30 cellular contexts compared by ENCODE assay signal in the genomic region with DNA sequence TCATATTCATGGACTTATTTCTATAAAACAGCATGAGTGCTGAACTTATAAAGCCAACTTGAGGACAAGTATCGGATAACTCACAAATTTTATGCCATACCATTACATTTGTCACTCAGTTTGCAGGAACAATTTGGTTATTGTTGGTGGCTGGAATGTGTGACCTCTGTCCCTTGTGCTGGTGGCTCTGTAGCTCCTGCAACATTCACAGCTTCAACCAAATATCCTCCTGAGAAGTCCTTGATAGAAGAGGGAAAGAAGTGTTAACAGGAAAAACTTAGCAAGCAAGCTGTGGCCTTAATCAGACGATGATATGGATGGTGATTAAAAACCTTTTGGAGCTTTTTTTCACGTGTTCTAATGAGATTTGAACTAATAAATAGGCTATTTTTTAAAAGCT.
"Had no signal": no experiment of that assay in that cellular context is flagged by ENCODE, and none has a peak within 500 bp of the region (broad histone marks: within the 10 kb centered on the region; RNA-seq: fewer than 3 reads in every experiment).

No MANE protein-coding gene starts in this region.

- H3K36me3 Mint-ChIP-seq: activated CD4-positive, alpha-beta memory T cell treated with anti-CD3 and anti-CD28 coated beads for 36 hours; activated CD8-positive, alpha-beta memory T cell treated with anti-CD3 and anti-CD28 coated beads, Interleukin-2, amount 10 ng/mL, durations not matched to agents 7 days and 5 days; activated naive CD4-positive, alpha-beta T cell treated with anti-CD3 and anti-CD28 coated beads, Interleukin-2, amount 10 ng/mL, durations not matched to agents 7 days and 5 days; activated naive CD4-positive, alpha-beta T cell treated with anti-CD3 and anti-CD28 coated beads, Interleukin-2, amount 50 U/mL, for 72 hours; activated naive CD8-positive, alpha-beta T cell treated with anti-CD3 and anti-CD28 coated beads, Interleukin-2, amount 10 ng/mL, durations not matched to agents 7 days and 5 days had no signal

- H3K27ac Mint-ChIP-seq: activated CD4-positive, alpha-beta memory T cell treated with anti-CD3 and anti-CD28 coated beads for 36 hours; activated CD4-positive, alpha-beta T cell treated with anti-CD3 and anti-CD28 coated beads for 36 hours; activated CD4-positive, alpha-beta T cell treated with anti-CD3 and anti-CD28 coated beads, Interleukin-2, amount 10 ng/mL, durations not matched to agents 24 days and 14 days; activated CD8-positive, alpha-beta memory T cell treated with anti-CD3 and anti-CD28 coated beads, Interleukin-2, amount 10 ng/mL, durations not matched to agents 7 days and 5 days; activated CD8-positive, alpha-beta T cell treated with anti-CD3 and anti-CD28 coated beads, Interleukin-2, amount 10 ng/mL, durations not matched to agents 7 days and 5 days; activated naive CD4-positive, alpha-beta T cell treated with anti-CD3 and anti-CD28 coated beads, Interleukin-2, amount 10 ng/mL, durations not matched to agents 7 days and 5 days; activated naive CD4-positive, alpha-beta T cell treated with anti-CD3 and anti-CD28 coated beads, Interleukin-2, amount 50 U/mL, for 72 hours; activated naive CD8-positive, alpha-beta T cell treated with anti-CD3 and anti-CD28 coated beads, Interleukin-2, amount 10 ng/mL, durations not matched to agents 7 days and 5 days; activated T-helper 1 cell treated with anti-CD3 and anti-CD28 coated beads, Interleukin-12 subunit alpha, Interleukin-12 subunit beta, Interleukin-2, Interleukin-4 antibody, amounts not matched to agents 30 ng/mL and 10 ng/mL and 1 ng/mL, durations not matched to agents 14 hours and 24 hours and 36 hours; endodermal cell had no signal

- H3K4me3 ChIP-seq: ascending aorta, breast epithelium, cardiac muscle cell, colonic mucosa had no signal

- H3K27me3 ChIP-seq: ascending aorta, breast epithelium, cardiac muscle cell, colonic mucosa had no signal

- H3K4me1 Mint-ChIP-seq: activated CD4-positive, alpha-beta T cell treated with anti-CD3 and anti-CD28 coated beads for 36 hours; activated CD4-positive, alpha-beta T cell treated with anti-CD3 and anti-CD28 coated beads, Interleukin-2, amount 10 ng/mL, durations not matched to agents 24 days and 14 days; activated CD8-positive, alpha-beta memory T cell treated with anti-CD3 and anti-CD28 coated beads, Interleukin-2, amount 10 ng/mL, durations not matched to agents 7 days and 5 days; activated naive CD4-positive, alpha-beta T cell treated with anti-CD3 and anti-CD28 coated beads, Interleukin-2, amount 10 ng/mL, durations not matched to agents 7 days and 5 days; activated naive CD8-positive, alpha-beta T cell treated with anti-CD3 and anti-CD28 coated beads, Interleukin-2, amount 10 ng/mL, durations not matched to agents 7 days and 5 days had no signal

- H3K9me3 ChIP-seq: ascending aorta, breast epithelium, colonic mucosa had no signal

- H3K4me1 ChIP-seq: ascending aorta, breast epithelium, colonic mucosa had no signal

- DNase-seq: activated CD4-positive, alpha-beta memory T cell treated with anti-CD3 and anti-CD28 coated beads for 36 hours; activated CD4-positive, alpha-beta T cell treated with anti-CD3 and anti-CD28 coated beads for 36 hours; activated CD4-positive, alpha-beta T cell treated with anti-CD3 and anti-CD28 coated beads, Interleukin-2, amount 10 ng/mL, durations not matched to agents 24 days and 14 days; activated CD4-positive, CD25-positive, alpha-beta regulatory T cell; activated CD4-positive, CD25-positive, alpha-beta regulatory T cell treated with anti-CD3 and anti-CD28 coated beads, Interleukin-2, amount 50 U/mL, for 72 hours; activated CD8-positive, alpha-beta memory T cell treated with anti-CD3 and anti-CD28 coated beads, Interleukin-2, amount 10 ng/mL, durations not matched to agents 7 days and 5 days; activated CD8-positive, alpha-beta memory T cell treated with anti-CD3 and anti-CD28 coated beads, Interleukin-2, amount 50 U/mL, for 4 hours; activated CD8-positive, alpha-beta T cell treated with anti-CD3 and anti-CD28 coated beads, Interleukin-2, amount 10 ng/mL, durations not matched to agents 7 days and 5 days; activated gamma-delta T cell; activated naive CD4-positive, alpha-beta T cell; activated naive CD4-positive, alpha-beta T cell treated with anti-CD3 and anti-CD28 coated beads, Interleukin-2, amount 10 ng/mL, durations not matched to agents 7 days and 5 days; activated naive CD8-positive, alpha-beta T cell treated with anti-CD3 and anti-CD28 coated beads, Interleukin-2, amount 10 ng/mL, durations not matched to agents 7 days and 5 days; activated T-cell treated with anti-CD3 and anti-CD28 coated beads, Interleukin-2, amount 50 U/mL, for 1 hour; activated T-cell treated with anti-CD3 and anti-CD28 coated beads, Interleukin-2, amount 50 U/mL, for 48 hours; central memory CD4-positive, alpha-beta T cell; cerebellar nuclear complex; colonic mucosa; effector CD8-positive, alpha-beta T cell; endodermal cell; foreskin fibroblast; head of caudate nucleus; T-helper 2 cell had no signal

- H3K27ac ChIP-seq: ascending aorta, breast epithelium, cardiac muscle cell, colonic mucosa had no signal

- ATAC-seq: activated CD4-positive, alpha-beta T cell treated with anti-CD3 and anti-CD28 coated beads for 36 hours; activated CD8-positive, alpha-beta memory T cell treated with anti-CD3 and anti-CD28 coated beads, Interleukin-2, amount 10 ng/mL, durations not matched to agents 7 days and 5 days; activated CD8-positive, alpha-beta T cell treated with anti-CD3 and anti-CD28 coated beads, Interleukin-2, amount 10 ng/mL, durations not matched to agents 7 days and 5 days; activated naive CD4-positive, alpha-beta T cell treated with anti-CD3 and anti-CD28 coated beads, Interleukin-2, amount 50 U/mL, for 72 hours; esophagus mucosa had no signal

- H3K27me3 Mint-ChIP-seq: activated CD4-positive, alpha-beta memory T cell treated with anti-CD3 and anti-CD28 coated beads for 36 hours; activated CD4-positive, alpha-beta T cell treated with anti-CD3 and anti-CD28 coated beads for 36 hours; activated naive CD8-positive, alpha-beta T cell treated with anti-CD3 and anti-CD28 coated beads, Interleukin-2, amount 10 ng/mL, durations not matched to agents 7 days and 5 days; brain had no signal

- FAIRE-seq: frontal cortex had no signal

- H3K36me3 ChIP-seq: breast epithelium, cardiac muscle cell, colonic mucosa had no signal

- H3K4me3 Mint-ChIP-seq: activated CD4-positive, alpha-beta memory T cell treated with anti-CD3 and anti-CD28 coated beads for 36 hours; activated CD4-positive, alpha-beta T cell treated with anti-CD3 and anti-CD28 coated beads for 36 hours; activated CD4-positive, alpha-beta T cell treated with anti-CD3 and anti-CD28 coated beads, Interleukin-2, amount 10 ng/mL, durations not matched to agents 24 days and 14 days; activated CD8-positive, alpha-beta memory T cell treated with anti-CD3 and anti-CD28 coated beads, Interleukin-2, amount 10 ng/mL, durations not matched to agents 7 days and 5 days; activated CD8-positive, alpha-beta T cell treated with anti-CD3 and anti-CD28 coated beads, Interleukin-2, amount 10 ng/mL, durations not matched to agents 7 days and 5 days; activated naive CD4-positive, alpha-beta T cell treated with anti-CD3 and anti-CD28 coated beads, Interleukin-2, amount 10 ng/mL, durations not matched to agents 7 days and 5 days; activated naive CD8-positive, alpha-beta T cell treated with anti-CD3 and anti-CD28 coated beads, Interleukin-2, amount 10 ng/mL, durations not matched to agents 7 days and 5 days; activated T-helper 1 cell treated with anti-CD3 and anti-CD28 coated beads, Interleukin-12 subunit alpha, Interleukin-12 subunit beta, Interleukin-2, Interleukin-4 antibody, amounts not matched to agents 30 ng/mL and 10 ng/mL and 1 ng/mL, durations not matched to agents 14 hours and 24 hours and 36 hours; brain; endodermal cell had no signal

- H3K9me3 Mint-ChIP-seq: activated CD4-positive, alpha-beta memory T cell treated with anti-CD3 and anti-CD28 coated beads for 36 hours; activated CD4-positive, alpha-beta T cell treated with anti-CD3 and anti-CD28 coated beads, Interleukin-2, amount 10 ng/mL, durations not matched to agents 24 days and 14 days; activated naive CD4-positive, alpha-beta T cell treated with anti-CD3 and anti-CD28 coated beads, Interleukin-2, amount 10 ng/mL, durations not matched to agents 7 days and 5 days; activated naive CD4-positive, alpha-beta T cell treated with anti-CD3 and anti-CD28 coated beads, Interleukin-2, amount 50 U/mL, for 72 hours; activated naive CD8-positive, alpha-beta T cell treated with anti-CD3 and anti-CD28 coated beads, Interleukin-2, amount 10 ng/mL, durations not matched to agents 7 days and 5 days; activated T-helper 1 cell treated with anti-CD3 and anti-CD28 coated beads, Interleukin-12 subunit alpha, Interleukin-12 subunit beta, Interleukin-2, Interleukin-4 antibody, amounts not matched to agents 30 ng/mL and 10 ng/mL and 1 ng/mL, durations not matched to agents 14 hours and 24 hours and 36 hours; brain; endodermal cell had no signal
